25 cellular contexts compared by ENCODE assay signal in the genomic region with DNA sequence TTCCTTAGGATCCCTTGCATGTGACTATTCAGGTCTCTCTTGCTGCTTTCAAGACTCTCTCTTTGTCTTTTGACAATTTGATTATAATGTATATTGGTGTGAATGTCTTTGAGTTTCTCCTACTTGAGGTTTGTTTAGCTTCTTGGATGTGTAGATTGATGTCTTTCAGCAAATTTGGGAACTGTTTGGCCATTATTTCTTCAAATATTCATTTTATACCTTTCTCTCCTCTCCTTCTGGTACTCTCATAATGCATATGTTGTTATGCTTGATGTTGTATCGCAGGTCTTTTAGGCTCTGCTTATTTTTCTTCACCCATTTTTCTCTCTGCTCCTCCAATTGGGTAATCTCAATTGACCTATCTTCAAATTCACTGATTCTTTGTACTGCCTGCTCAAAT. TPM values are rescaled to one million over a fixed set of nuclear protein-coding genes. Genes with fewer than 3 reads are reported as not detected.
DNase-seq lines count a peak whose midpoint lies in the region; ATAC-seq, FAIRE-seq and TF ChIP-seq lines count a peak whose summit lies in the region.
"Had no signal": no experiment of that assay in that cellular context is flagged by ENCODE, and none has a peak within 500 bp of the region (broad histone marks: within the 10 kb centered on the region; RNA-seq: fewer than 3 reads in every experiment).

No MANE protein-coding gene starts in this region.

- H3K27ac ChIP-seq in OCI-LY3 (ENCODE audit: low read length): peak overlapping the region; percentile 94
- H3K27ac ChIP-seq in K562 (ENCODE audit: extremely low read depth, low read depth, low read length): no peak overlapping the region
- H3K27ac ChIP-seq in WERI-Rb-1: no peak overlapping the region
- H3K27ac ChIP-seq: 22Rv1, BLaER1 had no signal

- FAIRE-seq in GM19239 (lab: Jason Lieb, UNC): peak; percentile 80
- FAIRE-seq in K562 (lab: Jason Lieb, UNC): no peak
- FAIRE-seq: D721Med, G401.6, GM12891, GM18507 had no signal

- H3K27me3 Mint-ChIP-seq in Calu3 (ENCODE audit: unreplicated experiment): no peaks in the 10 kb centered on the region

- whole genome bisulfite sequencing in K562 (ENCODE audit: insufficient coverage, low coverage, missing lambda C conversion rate): 73% methylated on average over 1 of the region's 1 CpG

- POLR2A ChIA-PET in K562 (lab: Yijun Ruan, JAX): interaction anchor here (1.6 kb wide), 1 partner anchor 21 kb away, joined by 4 read pairs; no protein-coding TSS in a partner anchor

- H2AFZ ChIP-seq in OCI-LY3 (ENCODE audit: low read depth, low read length): no peak overlapping the region
- H2AFZ ChIP-seq in K562 (ENCODE audit: low read depth, low read length): no peak overlapping the region

- ATAC-seq in K562 (no peak), SK-N-SH treated with all-trans-retinoic acid at 6 μM for 48 hours (no peak)

- peaks cover 67% of the 10 kb centered on the region for H3K4me1 ChIP-seq in OCI-LY3 (ENCODE audit: low read length)
- H3K4me1 ChIP-seq in K562 (replicated peaks in 1 of 2; ENCODE audit: control insufficient read depth in 2 of 2, insufficient read depth in 2 of 2, low read length in 2 of 2): no peaks in the 10 kb centered on the region
- H3K4me1 ChIP-seq: BE2C had no signal

- H3K9me3 Mint-ChIP-seq in Calu3 (ENCODE audit: low read depth, unreplicated experiment): peaks cover 9% of the 10 kb centered on the region

- H3K4me3 ChIP-seq in OCI-LY3 (ENCODE audit: low read length) (no peak overlapping the region), K562 (no peak overlapping the region), WERI-Rb-1 (ENCODE audit: low read depth, low read length) (no peak overlapping the region)
- H3K4me3 ChIP-seq: BLaER1 had no signal

- no peak overlapping the region for H3K4me2 ChIP-seq in OCI-LY3 (ENCODE audit: low read length)
- H3K4me2 ChIP-seq in K562 (ENCODE audit: insufficient read depth, low read length): no peak overlapping the region
- H3K4me2 ChIP-seq: BLaER1 had no signal

- H3K27me3 ChIP-seq in OCI-LY3 (ENCODE audit: low read depth, low read length) (no peaks in the 10 kb centered on the region), K562 (ENCODE audit: control insufficient read depth in 2 of 2, insufficient read depth in 2 of 2, low read length in 2 of 2) (no peaks in the 10 kb centered on the region), WERI-Rb-1 (ENCODE audit: insufficient read depth, low read depth, severe bottlenecking) (no peaks in the 10 kb centered on the region)
- H3K27me3 ChIP-seq: BE2C, BLaER1 had no signal

- no peak for TF ChIP-seq POLR2A in K562 (conservative IDR thresholded peaks at IDR 0.05)

- peaks cover 45% of the 10 kb centered on the region for H3K4me1 Mint-ChIP-seq in Calu3 (ENCODE audit: low read depth, unreplicated experiment)
- H3K4me1 Mint-ChIP-seq: CD14-positive monocyte; CD4-positive, alpha-beta memory T cell; CD4-positive, CD25-positive, alpha-beta regulatory T cell; CD8-positive, alpha-beta memory T cell had no signal

- H3K9me3 ChIP-seq in OCI-LY3 (ENCODE audit: insufficient read depth, low read length) (peaks cover 15% of the 10 kb centered on the region; the same call in 1 of the 2 replicates), K562 (replicated peaks; ENCODE audit: control insufficient read depth, insufficient read depth, low read depth, low read length) (no peaks in the 10 kb centered on the region; the same call in 1 of the 2 replicates), WERI-Rb-1 (ENCODE audit: severe bottlenecking) (no peaks in the 10 kb centered on the region)
- H3K9me3 ChIP-seq: BE2C had no signal

- H3K79me2 ChIP-seq in OCI-LY3 (ENCODE audit: low read length) (no peaks in the 10 kb centered on the region), K562 (ENCODE audit: control insufficient read depth, insufficient read depth, low read length) (no peaks in the 10 kb centered on the region)

- H3K36me3 ChIP-seq in OCI-LY3 (replicated peaks; ENCODE audit: low read depth, low read length): peaks cover 28% of the 10 kb centered on the region
- H3K36me3 ChIP-seq in K562 (ENCODE audit: control insufficient read depth, insufficient read depth, low read length): no peaks in the 10 kb centered on the region
- H3K36me3 ChIP-seq in WERI-Rb-1: no peaks in the 10 kb centered on the region
- H3K36me3 ChIP-seq: BE2C, BLaER1 had no signal

- BruUV-seq in Calu3 (replicated peaks; lab: Mats Ljungman, UMichigan) (no TSS peak), K562 (replicated peaks; lab: Mats Ljungman, UMichigan) (no TSS peak)

- TF ChIP-seq EP300 in K562 (IDR thresholded peaks at IDR 0.05; ENCODE audit: low read length): no peak

- peak overlapping the region; percentile 25 for H3K27ac Mint-ChIP-seq in Calu3 (ENCODE audit: unreplicated experiment)
- H3K27ac Mint-ChIP-seq: CD14-positive monocyte; CD4-positive, alpha-beta memory T cell; CD4-positive, CD25-positive, alpha-beta regulatory T cell; CD8-positive, alpha-beta memory T cell had no signal

- H4K20me1 ChIP-seq in OCI-LY3 (ENCODE audit: insufficient read depth, low read length): no peaks in the 10 kb centered on the region
- H4K20me1 ChIP-seq in K562 (replicated peaks; ENCODE audit: control insufficient read depth, insufficient read depth, low read length): no peaks in the 10 kb centered on the region
- H4K20me1 ChIP-seq: BLaER1 had no signal

- CTCF ChIA-PET in Calu3 (lab: Charles Lee): no interaction called here
- CTCF ChIA-PET in K562 (lab: Yijun Ruan, JAX; ENCODE audit: low intra/inter-chr PET ratio): no interaction called here

- intact Hi-C loops in Calu3 (cut with micrococcal nuclease; ENCODE audit: unreplicated experiment) (no loop called here), K562 (cut with micrococcal nuclease) (no loop called here)

- H3K9ac ChIP-seq in OCI-LY3 (ENCODE audit: low read length) (no peak overlapping the region), K562 (ENCODE audit: insufficient read depth in 1 of 2, low read depth in 2 of 2, low read length in 2 of 2) (no peak overlapping the region)
- H3K9ac ChIP-seq: BLaER1 had no signal

- H3K36me3 Mint-ChIP-seq in Calu3 (ENCODE audit: insufficient read depth, unreplicated experiment): no peaks in the 10 kb centered on the region
- H3K36me3 Mint-ChIP-seq: CD14-positive monocyte; CD4-positive, CD25-positive, alpha-beta regulatory T cell had no signal

- TF ChIP-seq RAD21 in K562 (CRISPR knock-in tag; conservative IDR thresholded peaks at IDR 0.05 in 1 of 2, IDR thresholded peaks at IDR 0.05 in 1 of 2): no peak

- DNase-seq in Calu3: no peak
- no peak for DNase-seq in GM19239 (ENCODE audit: insufficient read length, low spot score)
- no peak for DNase-seq in K562 (ENCODE audit: extremely low read depth in 1 of 4, low spot score in 3 of 4)
- no peak for DNase-seq in WERI-Rb-1
- DNase-seq in A172 (ENCODE audit: low spot score): no peak
- DNase-seq: ACHN; BE2C; C1 segment of cervical spinal cord; CD4-positive, alpha-beta memory T cell; CD4-positive, CD25-positive, alpha-beta regulatory T cell; CD8-positive, alpha-beta memory T cell; COR-L47; DMS79 treated with DMSO at 0.1 percent for 48 hours; GF-D8 had no signal

- no peak for TF ChIP-seq CTCF in Calu3 (IDR thresholded peaks at IDR 0.05; ENCODE audit: unreplicated experiment)
- TF ChIP-seq CTCF in OCI-LY3 (IDR thresholded peaks at IDR 0.05; ENCODE audit: low read depth, low read length): no peak
- TF ChIP-seq CTCF in K562 (IDR thresholded peaks at IDR 0.05 in 2 of 3, conservative IDR thresholded peaks at IDR 0.05 in 1 of 3; ENCODE audit: insufficient read depth in 2 of 3, low read depth in 1 of 3, low read length in 3 of 3): no peak
- TF ChIP-seq CTCF in WERI-Rb-1 (IDR thresholded peaks at IDR 0.05; ENCODE audit: low read depth, low read length): no peak

- no peak overlapping the region for H3K4me3 Mint-ChIP-seq in Calu3 (ENCODE audit: low read depth, unreplicated experiment)
- H3K4me3 Mint-ChIP-seq: CD14-positive monocyte; CD4-positive, alpha-beta memory T cell; CD4-positive, CD25-positive, alpha-beta regulatory T cell; CD8-positive, alpha-beta memory T cell had no signal

- in situ Hi-C loops in K562 (cut with MboI): no loop called here

- H3K9me1 ChIP-seq in K562 (ENCODE audit: control insufficient read depth, insufficient read depth, low read length): no peaks in the 10 kb centered on the region

TF ChIP-seq in K562, 482 proteins besides CTCF, POLR2A, EP300 and RAD21 (continues in another document):
- TF ChIP-seq PHB (CRISPR knock-in tag; IDR thresholded peaks at IDR 0.05): no peak

TF ChIP-seq in SK-N-SH treated with all-trans-retinoic acid at 6 μM for 48 hours, 23 proteins besides CTCF, POLR2A, EP300 and RAD21 (continues in another document):
- TF ChIP-seq ISL1 (CRISPR knock-in tag; IDR thresholded peaks at IDR 0.05): no peak
- no peak for TF ChIP-seq ZFP3 (CRISPR knock-in tag; IDR thresholded peaks at IDR 0.05)
- TF ChIP-seq GLIS3 (CRISPR knock-in tag; IDR thresholded peaks at IDR 0.05): no peak
- TF ChIP-seq OSR1 (CRISPR knock-in tag; IDR thresholded peaks at IDR 0.05): no peak
- TF ChIP-seq CSDC2 (CRISPR knock-in tag; IDR thresholded peaks at IDR 0.05): no peak
- TF ChIP-seq ZNF70 (CRISPR knock-in tag; IDR thresholded peaks at IDR 0.05): no peak

RNA-seq across cellular contexts. Expression of a gene that starts 44.2 kb away (rescaled TPM):
- total RNA-seq in Calu3 (2022) (not detected in 2 replicates), K562 (2014; rRNA removed) (0.86 and 0.90 TPM in 2 replicates), K562 (2014; rRNA removed; fragmentation: Illumina TruSeq; extraction: Trizol) (2.3 and 2.8 TPM in 2 replicates), K562 (2015; rRNA removed; fragmentation: Illumina TruSeq; extraction: Trizol) (2.2 and 2.4 TPM in 2 replicates), K562 (2021) (1.6 and 2.3 TPM in 2 replicates)
- total RNA-seq in K562 (2011; cell fraction: chromatin; rRNA removed; ENCODE audit: low replicate concordance): 10.3 and 25.0 TPM in 2 replicates
- 3.0 and 4.3 TPM in 2 replicates for total RNA-seq in K562 (2011; cell fraction: nucleolus; rRNA removed)
- total RNA-seq in K562 (2011; cell fraction: nucleoplasm; rRNA removed): 25.1 and 45.6 TPM in 2 replicates
- polyA plus RNA-seq in K562 (2011; rRNA removed) (1.8 and 1.9 TPM in 2 replicates), K562 (2014; fragmentation: Illumina TruSeq; extraction: Trizol) (3.0 and 3.1 TPM in 2 replicates), K562 (2014; fragmentation: Nextera tagmentation; extraction: Ambion mirVana) (1 to 10 TPM; 1.7 to 2.0 TPM), K562 (2014; rRNA removed) (1.5 and 1.9 TPM in 2 replicates)
- 1.7 and 3.0 TPM in 2 replicates for polyA plus RNA-seq in K562 (2011; cell fraction: cytosol; rRNA removed)
- polyA plus RNA-seq in K562 (2011; cell fraction: nucleus; rRNA removed): 4.8 and 11.5 TPM in 2 replicates
- polyA plus RNA-seq in K562 (2012): 2.0 and 2.5 TPM in 2 replicates
- polyA minus RNA-seq in K562 (2011; rRNA and poly(A)+ RNA removed): 4.9 and 9.8 TPM in 2 replicates
- polyA minus RNA-seq in K562 (2011; cell fraction: cytosol; rRNA and poly(A)+ RNA removed): 0.36 and 1.5 TPM in 2 replicates
- polyA minus RNA-seq in K562 (2011; cell fraction: nucleus; rRNA and poly(A)+ RNA removed): 3.2 and 5.7 TPM in 2 replicates
- 0.02 TPM in 1 of 2 replicates, not detected in the other for total RNA-seq in A172 (2014; rRNA removed; shearing (Covaris generic))
- total RNA-seq: A673; CD4-positive, alpha-beta memory T cell; CD4-positive, CD25-positive, alpha-beta regulatory T cell; CD8-positive, alpha-beta memory T cell had no signal
- polyA plus RNA-seq: AG04450; CD14-positive monocyte; CD4-positive, alpha-beta memory T cell; CD4-positive, CD25-positive, alpha-beta regulatory T cell; CD8-positive, alpha-beta memory T cell had no signal
